ENCODE assay signal across 19 cellular contexts in the genomic region with DNA sequence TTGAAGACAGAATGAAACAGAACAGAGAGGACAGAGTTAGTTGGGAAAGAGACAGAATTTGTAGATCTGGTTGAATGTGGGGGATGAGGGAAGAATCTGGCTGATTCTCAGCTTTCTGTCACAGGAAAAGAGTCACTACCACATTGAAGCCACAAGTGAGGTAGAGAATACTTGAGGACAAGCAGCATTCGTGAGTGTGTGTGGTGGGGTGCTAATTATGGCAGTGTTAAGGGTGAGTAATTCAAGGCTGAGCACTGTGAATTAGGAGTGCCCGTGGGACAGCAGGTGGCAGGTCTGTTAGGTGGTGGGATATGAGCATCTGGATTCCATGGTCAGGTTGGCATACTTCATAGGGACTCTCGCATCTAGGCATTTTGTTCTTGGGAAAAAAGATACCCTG.
DNase-seq lines count a peak whose midpoint lies in the region; ATAC-seq and TF ChIP-seq lines count a peak whose summit lies in the region.
"Had no signal": no experiment of that assay in that cellular context is flagged by ENCODE, and none has a peak within 500 bp of the region (broad histone marks: within the 10 kb centered on the region; RNA-seq: fewer than 3 reads in every experiment).

No MANE protein-coding gene starts in this region.

- CTCF ChIA-PET in IMR-90 (lab: Yijun Ruan, JAX), result interaction anchor here (1.0 kb wide), 1 partner anchor 24 kb away, joined by 4 read pairs; no protein-coding TSS in a partner anchor

- H3K56ac ChIP-seq in IMR-90 (ENCODE audit: extremely low read depth, insufficient read depth, low read length), result no peak overlapping the region

- H3K79me1 ChIP-seq in IMR-90 (ENCODE audit: low read depth in 1 of 2, low read length in 2 of 2), result no peaks in the 10 kb centered on the region

- H3K27ac Mint-ChIP-seq in stimulated activated naive CD8-positive, alpha-beta T cell treated with anti-CD3 and anti-CD28 coated beads, Interleukin-15, amount 100 ng/mL, for 72 hours, result no peak overlapping the region
- H3K27ac Mint-ChIP-seq: B cell, CD14-positive monocyte, IgD-negative memory B cell had no signal

- no peak for TF ChIP-seq CTCF in IMR-90 (conservative IDR thresholded peaks at IDR 0.05; ENCODE audit: low read depth, low read length)

- H4K8ac ChIP-seq in IMR-90 (ENCODE audit: low read depth in 2 of 2, low read length in 2 of 2), result no peak overlapping the region; a peak in 1 of 4 replicates

- H3K4me3 ChIP-seq in IMR-90 (ENCODE audit: insufficient read depth, low read depth, low read length) (no peak overlapping the region), GM23248 (no peak overlapping the region)
- H3K4me3 ChIP-seq: HAP-1 had no signal

- H3K36me3 ChIP-seq in IMR-90 (ENCODE audit: control insufficient read depth, insufficient read depth, low read length) (no peaks in the 10 kb centered on the region), GM23248 (ENCODE audit: low read depth) (no peaks in the 10 kb centered on the region)
- H3K36me3 ChIP-seq: HAP-1 had no signal

- H3K9me1 ChIP-seq in IMR-90 (ENCODE audit: insufficient read depth, low read length), result no peaks in the 10 kb centered on the region

- no peaks in the 10 kb centered on the region for H3K27me3 Mint-ChIP-seq in stimulated activated naive CD8-positive, alpha-beta T cell treated with anti-CD3 and anti-CD28 coated beads, Interleukin-15, amount 100 ng/mL, for 72 hours
- H3K27me3 Mint-ChIP-seq: B cell had no signal

- H3K79me2 ChIP-seq in GM23248 (ENCODE audit: insufficient read depth), result no peaks in the 10 kb centered on the region

- no TSS peak for BruUV-seq in IMR-90 (replicated peaks; lab: Mats Ljungman, UMichigan)

- dilution Hi-C loops in IMR-90 (cut with HindIII; ENCODE audit: low sequenced_read_pairs, unreplicated experiment), result no loop called here

- DNase-seq in Daoy (ENCODE audit: low read depth) (peak; percentile 41), IMR-90 (no peak), RPMI7951 (ENCODE audit: low read depth) (peak; percentile 42), kidney tubule cell (ENCODE audit: low spot score) (peak; percentile 38), GM23248 (no peak), amygdala (lab: John Stamatoyannopoulos, UW) (no peak)
- DNase-seq in stimulated activated naive CD8-positive, alpha-beta T cell treated with anti-CD3 and anti-CD28 coated beads, Interleukin-15, amount 100 ng/mL, for 72 hours, result no peak
- DNase-seq: MM.1S, NCI-H1105, NCI-H2029 treated with DMSO at 0.1 percent for 48 hours, NCI-H524 treated with DMSO at 0.1 percent for 48 hours, NCI-H82, OCI-M1, Right ventricle myocardium superior had no signal

- H2AK9ac ChIP-seq in IMR-90 (replicated peaks; ENCODE audit: low read depth, low read length, poor library complexity), result no peak overlapping the region

- no peak overlapping the region for H3K23ac ChIP-seq in IMR-90 (ENCODE audit: low read depth, low read length)

- 60% methylated on average over 1 of the region's 3 CpGs; no CpG with 5 or more reads in 1 of the 2 experiments for WGBS in IMR-90 (ENCODE audit: extremely low coverage in 2 of 2, insufficient read length in 1 of 2), 2 experiments
- 61 to 67% methylated on average over 3 of the region's 3 CpGs for WGBS in GM23248 (ENCODE audit: low coverage in 1 of 2, low lambda C conversion rate in 2 of 2, missing lambda C conversion rate in 2 of 2), 2 experiments

- no peaks in the 10 kb centered on the region for H3K4me1 Mint-ChIP-seq in stimulated activated naive CD8-positive, alpha-beta T cell treated with anti-CD3 and anti-CD28 coated beads, Interleukin-15, amount 100 ng/mL, for 72 hours
- H3K4me1 Mint-ChIP-seq: B cell, CD14-positive monocyte, IgD-negative memory B cell had no signal

- POLR2A ChIA-PET in IMR-90 (lab: Charles Lee; ENCODE audit: unreplicated experiment), result no interaction called here

- in situ Hi-C loops in IMR-90 (cut with MboI; ENCODE audit: low sequenced_read_pairs) (no loop called here), GM23248 (cut with MboI) (no loop called here)

- peak overlapping the region; percentile 6; the same call in 1 of the 2 replicates for H4K5ac ChIP-seq in IMR-90 (ENCODE audit: low read depth, low read length)

- peaks cover 20% of the 10 kb centered on the region; the same call in 1 of the 2 replicates for H3F3A ChIP-seq in GM23248 (ENCODE audit: insufficient read depth)

- H3K18ac ChIP-seq in IMR-90 (ENCODE audit: low read depth, low read length), result peak overlapping the region; percentile 76

- H4K91ac ChIP-seq in IMR-90 (ENCODE audit: insufficient read depth, low read depth, low read length), result peak overlapping the region; percentile 2; the same call in 1 of the 2 replicates

- H3K9me3 Mint-ChIP-seq in stimulated activated naive CD8-positive, alpha-beta T cell treated with anti-CD3 and anti-CD28 coated beads, Interleukin-15, amount 100 ng/mL, for 72 hours, result peaks cover 20 to 28% of the 10 kb centered on the region in 2 donors

- TF ChIP-seq RAD21 in IMR-90 (IDR thresholded peaks at IDR 0.05; ENCODE audit: low read length), result no peak

- H3K9ac ChIP-seq in IMR-90 (ENCODE audit: low read depth, low read length) (no peak overlapping the region), GM23248 (no peak overlapping the region)

- H4K20me1 ChIP-seq in IMR-90 (ENCODE audit: insufficient read depth, low read length), result no peaks in the 10 kb centered on the region
- no peaks in the 10 kb centered on the region for H4K20me1 ChIP-seq in GM23248 (ENCODE audit: insufficient read depth)

- H2BK15ac ChIP-seq in IMR-90 (ENCODE audit: low read depth, low read length), result no peak overlapping the region

- H3K9me3 ChIP-seq in IMR-90 (ENCODE audit: control insufficient read depth, insufficient read depth, low read length) (peaks cover 2% of the 10 kb centered on the region), GM23248 (ENCODE audit: low read depth) (peaks cover 4% of the 10 kb centered on the region)

- no peak overlapping the region for H2BK5ac ChIP-seq in IMR-90 (ENCODE audit: low read depth, low read length, poor library complexity, severe bottlenecking)

- H3K4me3 Mint-ChIP-seq in stimulated activated naive CD8-positive, alpha-beta T cell treated with anti-CD3 and anti-CD28 coated beads, Interleukin-15, amount 100 ng/mL, for 72 hours, result no peak overlapping the region
- H3K4me3 Mint-ChIP-seq: B cell, CD14-positive monocyte, IgD-negative memory B cell had no signal

- H2AFZ ChIP-seq in IMR-90 (replicated peaks; ENCODE audit: low read length, poor library complexity) (no peak overlapping the region), GM23248 (no peak overlapping the region)

- H2BK120ac ChIP-seq in IMR-90 (ENCODE audit: low read depth, low read length), result peak overlapping the region; percentile 4; the same call in 1 of the 2 replicates

- no peak overlapping the region; the same call in 1 of the 2 replicates for H2BK20ac ChIP-seq in IMR-90 (ENCODE audit: low read depth, low read length)

- peak overlapping the region; percentile 1; the same call in 1 of the 2 replicates for H3K4ac ChIP-seq in IMR-90 (ENCODE audit: low read depth, low read length)

- no peaks in the 10 kb centered on the region for H3K27me3 ChIP-seq in IMR-90 (ENCODE audit: control insufficient read depth, insufficient read depth, low read length)
- no peaks in the 10 kb centered on the region for H3K27me3 ChIP-seq in GM23248 (replicated peaks; ENCODE audit: insufficient read depth)

- no peak overlapping the region for H3K4me2 ChIP-seq in IMR-90 (ENCODE audit: low read depth, low read length)
- no peak overlapping the region for H3K4me2 ChIP-seq in GM23248 (ENCODE audit: unreplicated experiment)

- ATAC-seq in IMR-90 (ENCODE audit: low read depth), result no peak
- ATAC-seq in stimulated activated naive CD8-positive, alpha-beta T cell treated with anti-CD3 and anti-CD28 coated beads, Interleukin-15, amount 100 ng/mL, for 72 hours, result no peak
- ATAC-seq in HG02763 (IDR thresholded peaks at IDR 0.05; ENCODE audit: unreplicated experiment), result no peak

- no peaks in the 10 kb centered on the region for H3K9me2 ChIP-seq in GM23248 (ENCODE audit: insufficient read depth)

- H3K27ac ChIP-seq in IMR-90 (ENCODE audit: insufficient read depth, low read length) (no peak overlapping the region), GM23248 (no peak overlapping the region)

- no peak for TF ChIP-seq POLR2A in IMR-90 (IDR thresholded peaks at IDR 0.05; ENCODE audit: low read depth, low read length)

- H2AK5ac ChIP-seq in IMR-90 (ENCODE audit: low read depth, low read length), result peak overlapping the region; percentile 17; the same call in 1 of the 2 replicates

- intact Hi-C loops in IMR-90 (cut with micrococcal nuclease), result no loop called here

- no peak overlapping the region for H3K14ac ChIP-seq in IMR-90 (replicated peaks; ENCODE audit: low read depth, low read length)

- H3K4me1 ChIP-seq in IMR-90 (ENCODE audit: control insufficient read depth, insufficient read depth, low read length), result peaks cover 6% of the 10 kb centered on the region; the same call in 1 of the 2 replicates
- peaks cover 15% of the 10 kb centered on the region; the same call in 1 of the 2 replicates for H3K4me1 ChIP-seq in GM23248 (ENCODE audit: insufficient read depth)
- H3K4me1 ChIP-seq: HAP-1 had no signal

TF ChIP-seq in IMR-90, 13 proteins besides CTCF, POLR2A, EP300 and RAD21 (continues in another document):
- TF ChIP-seq CEBPB (IDR thresholded peaks at IDR 0.05; ENCODE audit: low read depth, low read length) (no peak), SMC3 (IDR thresholded peaks at IDR 0.05; ENCODE audit: low read depth, low read length) (no peak), NFE2L2 (IDR thresholded peaks at IDR 0.05; ENCODE audit: low read depth, low read length) (no peak), FOS (IDR thresholded peaks at IDR 0.05; ENCODE audit: low read depth, low read length) (no peak), MXI1 (IDR thresholded peaks at IDR 0.05; ENCODE audit: borderline replicate concordance, low read depth, low read length) (no peak), BHLHE40 (IDR thresholded peaks at IDR 0.05; ENCODE audit: low read depth, low read length) (no peak), CHD1 (IDR thresholded peaks at IDR 0.05; ENCODE audit: low read depth, low read length) (no peak), RCOR1 (IDR thresholded peaks at IDR 0.05; ENCODE audit: insufficient replicate concordance, low read length) (no peak), MAZ (IDR thresholded peaks at IDR 0.05; ENCODE audit: borderline replicate concordance, low read depth, low read length) (no peak), RFX5 (IDR thresholded peaks at IDR 0.05; ENCODE audit: low read depth, low read length) (no peak), MAFK (IDR thresholded peaks at IDR 0.05; ENCODE audit: low read depth, low read length) (no peak)
- TF ChIP-seq, protein P1, sequence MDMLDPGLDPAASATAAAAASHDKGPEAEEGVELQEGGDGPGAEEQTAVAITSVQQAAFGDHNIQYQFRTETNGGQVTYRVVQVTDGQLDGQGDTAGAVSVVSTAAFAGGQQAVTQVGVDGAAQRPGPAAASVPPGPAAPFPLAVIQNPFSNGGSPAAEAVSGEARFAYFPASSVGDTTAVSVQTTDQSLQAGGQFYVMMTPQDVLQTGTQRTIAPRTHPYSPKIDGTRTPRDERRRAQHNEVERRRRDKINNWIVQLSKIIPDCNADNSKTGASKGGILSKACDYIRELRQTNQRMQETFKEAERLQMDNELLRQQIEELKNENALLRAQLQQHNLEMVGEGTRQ (IDR thresholded peaks at IDR 0.05; ENCODE audit: low read depth, low read length), result no peak

Comparison
In these comparisons a context has a peak if more than half of its experiments do, and no peak if none do; other contexts are left out.
1. DNase-seq: peak in Daoy (single experiment), RPMI7951 (single experiment) and kidney tubule cell (single experiment); none in IMR-90 (single experiment), stimulated activated naive CD8-positive, alpha-beta T cell treated with anti-CD3 and anti-CD28 coated beads, Interleukin-15, amount 100 ng/mL, for 72 hours (0 of 2), GM23248 (single experiment) and amygdala (0 of 56).